In genomic region chr6:4971851-4972250, GRCh38 we compare ENCODE assay signal across 14 cellular contexts. TPM values are rescaled to one million over a fixed set of nuclear protein-coding genes. Genes with fewer than 3 reads are reported as not detected.
DNase-seq lines count a peak whose midpoint lies in the region; ATAC-seq and TF ChIP-seq lines count a peak whose summit lies in the region.
"Had no signal": no experiment of that assay in that cellular context is flagged by ENCODE, and none has a peak within 500 bp of the region (broad histone marks: within the 10 kb centered on the region; RNA-seq: fewer than 3 reads in every experiment).

No MANE protein-coding gene starts in this region.

- intact Hi-C loops in IMR-90 (cut with micrococcal nuclease) = no loop called here
- intact Hi-C loops in esophagus muscularis mucosa (cut with DNase I) = no loop called here

- TF ChIP-seq CTCF in IMR-90 (conservative IDR thresholded peaks at IDR 0.05; ENCODE audit: low read depth, low read length) (no peak), esophagus muscularis mucosa (IDR thresholded peaks at IDR 0.05) (no peak), osteocyte (IDR thresholded peaks at IDR 0.05) (no peak), RWPE1 (conservative IDR thresholded peaks at IDR 0.05; ENCODE audit: low read depth) (no peak)

- H3K14ac ChIP-seq in IMR-90 (replicated peaks; ENCODE audit: low read depth, low read length) = no peak overlapping the region

- no peak overlapping the region for H3K27ac ChIP-seq in IMR-90 (ENCODE audit: insufficient read depth, low read length)
- no peak overlapping the region for H3K27ac ChIP-seq in esophagus muscularis mucosa (replicated peaks in 1 of 4)
- no peak overlapping the region for H3K27ac ChIP-seq in RWPE1
- H3K27ac ChIP-seq: BLaER1 had no signal

- peaks cover 3% of the 10 kb centered on the region for H3K9me3 Mint-ChIP-seq in osteocyte (ENCODE audit: unreplicated experiment)

- H2AFZ ChIP-seq in IMR-90 (replicated peaks; ENCODE audit: low read length, poor library complexity) = peak overlapping the region; percentile 52

- H2AK5ac ChIP-seq in IMR-90 (ENCODE audit: low read depth, low read length) = no peak overlapping the region

- no peak for TF ChIP-seq RAD21 in IMR-90 (IDR thresholded peaks at IDR 0.05; ENCODE audit: low read length)

- dilution Hi-C loops in IMR-90 (cut with HindIII; ENCODE audit: low sequenced_read_pairs, unreplicated experiment) = no loop called here

- no peak overlapping the region for H3K18ac ChIP-seq in IMR-90 (ENCODE audit: low read depth, low read length)

- no peak overlapping the region for H2AK9ac ChIP-seq in IMR-90 (replicated peaks; ENCODE audit: low read depth, low read length, poor library complexity)

- in situ Hi-C loops in IMR-90 (cut with MboI; ENCODE audit: low sequenced_read_pairs) = no loop called here

- H3K4me3 ChIP-seq in IMR-90 (ENCODE audit: insufficient read depth, low read depth, low read length) (no peak overlapping the region), esophagus muscularis mucosa (no peak overlapping the region)
- H3K4me3 ChIP-seq: BLaER1 had no signal

- H4K20me1 ChIP-seq in IMR-90 (ENCODE audit: insufficient read depth, low read length) = no peaks in the 10 kb centered on the region
- H4K20me1 ChIP-seq: BLaER1 had no signal

- peak overlapping the region; percentile 21; the same call in 1 of the 2 replicates for H4K91ac ChIP-seq in IMR-90 (ENCODE audit: insufficient read depth, low read depth, low read length)

- ATAC-seq in IMR-90 (ENCODE audit: low read depth) (no peak), HG02973 (IDR thresholded peaks at IDR 0.05; ENCODE audit: unreplicated experiment) (no peak)
- ATAC-seq: HCT116 had no signal

- WGBS in IMR-90 (ENCODE audit: extremely low coverage in 2 of 2, insufficient read length in 1 of 2), 2 experiments = 86% methylated on average over 1 of the region's 7 CpGs; no CpG with 5 or more reads in 1 of the 2 experiments
- 91% methylated on average over 7 of the region's 7 CpGs for WGBS in esophagus muscularis mucosa

- no peak overlapping the region for H3K23ac ChIP-seq in IMR-90 (ENCODE audit: low read depth, low read length)

- H2BK15ac ChIP-seq in IMR-90 (ENCODE audit: low read depth, low read length) = no peak overlapping the region

- POLR2A ChIA-PET in IMR-90 (lab: Charles Lee; ENCODE audit: unreplicated experiment) = no interaction called here
- POLR2A ChIA-PET in RWPE1 (lab: Yijun Ruan, JAX; ENCODE audit: low non-redundant PET) = no interaction called here

- no TSS peak for BruUV-seq in IMR-90 (replicated peaks; lab: Mats Ljungman, UMichigan)

- H3K36me3 ChIP-seq in IMR-90 (ENCODE audit: control insufficient read depth, insufficient read depth, low read length) = no peaks in the 10 kb centered on the region
- no peaks in the 10 kb centered on the region for H3K36me3 ChIP-seq in esophagus muscularis mucosa
- H3K36me3 ChIP-seq: BLaER1 had no signal

- no peak overlapping the region for H4K8ac ChIP-seq in IMR-90 (ENCODE audit: low read depth in 2 of 2, low read length in 2 of 2)

- H3K4ac ChIP-seq in IMR-90 (ENCODE audit: low read depth, low read length) = no peak overlapping the region

- H3K27me3 ChIP-seq in IMR-90 (ENCODE audit: control insufficient read depth, insufficient read depth, low read length) (no peaks in the 10 kb centered on the region), esophagus muscularis mucosa (no peaks in the 10 kb centered on the region)
- H3K27me3 ChIP-seq: BLaER1 had no signal

- H3K4me2 ChIP-seq in IMR-90 (ENCODE audit: low read depth, low read length) = no peak overlapping the region
- H3K4me2 ChIP-seq: BLaER1 had no signal

- H3K9me3 ChIP-seq in IMR-90 (ENCODE audit: control insufficient read depth, insufficient read depth, low read length) (no peaks in the 10 kb centered on the region), esophagus muscularis mucosa (no peaks in the 10 kb centered on the region)
- H3K9me3 ChIP-seq: BLaER1, Caco-2 had no signal

- no peak overlapping the region for H3K9ac ChIP-seq in IMR-90 (ENCODE audit: low read depth, low read length)
- H3K9ac ChIP-seq: BLaER1 had no signal

- H2BK120ac ChIP-seq in IMR-90 (ENCODE audit: low read depth, low read length) = no peak overlapping the region

- no peak overlapping the region for H3K27ac Mint-ChIP-seq in osteocyte (ENCODE audit: unreplicated experiment)
- H3K27ac Mint-ChIP-seq: CD8-positive, alpha-beta memory T cell had no signal

- H3K9me1 ChIP-seq in IMR-90 (ENCODE audit: insufficient read depth, low read length) = peaks cover 10% of the 10 kb centered on the region; the same call in 1 of the 2 replicates

- H2BK5ac ChIP-seq in IMR-90 (ENCODE audit: low read depth, low read length, poor library complexity, severe bottlenecking) = no peak overlapping the region

- no peak overlapping the region for H3K4me3 Mint-ChIP-seq in osteocyte (ENCODE audit: unreplicated experiment)
- H3K4me3 Mint-ChIP-seq: CD8-positive, alpha-beta memory T cell had no signal

- no peak for TF ChIP-seq POLR2A in IMR-90 (IDR thresholded peaks at IDR 0.05; ENCODE audit: low read depth, low read length)
- TF ChIP-seq POLR2A in esophagus muscularis mucosa (IDR thresholded peaks at IDR 0.05; ENCODE audit: low read depth) = no peak

- H3K56ac ChIP-seq in IMR-90 (ENCODE audit: extremely low read depth, insufficient read depth, low read length) = no peak overlapping the region

- peaks cover 20% of the 10 kb centered on the region for H3K4me1 Mint-ChIP-seq in osteocyte (ENCODE audit: unreplicated experiment)
- H3K4me1 Mint-ChIP-seq: CD8-positive, alpha-beta memory T cell had no signal

- no peak overlapping the region for H2BK20ac ChIP-seq in IMR-90 (ENCODE audit: low read depth, low read length)

- no peaks in the 10 kb centered on the region for H3K79me1 ChIP-seq in IMR-90 (ENCODE audit: low read depth in 1 of 2, low read length in 2 of 2)

- H4K5ac ChIP-seq in IMR-90 (ENCODE audit: low read depth, low read length) = no peak overlapping the region

- peaks cover 3% of the 10 kb centered on the region for H3K27me3 Mint-ChIP-seq in osteocyte (ENCODE audit: unreplicated experiment)

- CTCF ChIA-PET in IMR-90 (lab: Yijun Ruan, JAX) (no interaction called here), RWPE1 (lab: Yijun Ruan, JAX) (interaction anchor here (0.7 kb wide), 1 partner anchor 14 kb away, joined by 3 read pairs; no protein-coding TSS in a partner anchor)

- H3K4me1 ChIP-seq in IMR-90 (ENCODE audit: control insufficient read depth, insufficient read depth, low read length) = peaks cover 14% of the 10 kb centered on the region; the same call in 1 of the 2 replicates
- peaks cover 0 to 26% (median 19%) of the 10 kb centered on the region in 4 donors for H3K4me1 ChIP-seq in esophagus muscularis mucosa
- H3K4me1 ChIP-seq: BLaER1, Caco-2 had no signal

- DNase-seq in IMR-90 (no peak), esophagus muscularis mucosa (ENCODE audit: extremely low spot score) (peak; percentile 68), mesenteric fat pad (ENCODE audit: low spot score) (peak; percentile 43), osteocyte (ENCODE audit: extremely low spot score, unreplicated experiment) (peak; percentile 63), NCI-H345 treated with DMSO at 0.1 percent for 48 hours (lab: John Stamatoyannopoulos, UW; ENCODE audit: unreplicated experiment) (no peak), NCI-H1048 (lab: John Stamatoyannopoulos, UW) (no peak), RWPE1 (ENCODE audit: low spot score) (no peak)
- DNase-seq: 8988T; AML-193; Caco-2; CD8-positive, alpha-beta memory T cell had no signal

- TF ChIP-seq EP300 in esophagus muscularis mucosa (IDR thresholded peaks at IDR 0.05) = no peak

- H3K36me3 Mint-ChIP-seq in osteocyte (ENCODE audit: unreplicated experiment) = no peaks in the 10 kb centered on the region
- H3K36me3 Mint-ChIP-seq: CD8-positive, alpha-beta memory T cell had no signal

TF ChIP-seq in IMR-90, 13 proteins besides CTCF, POLR2A, EP300 and RAD21:
- TF ChIP-seq NFE2L2 (IDR thresholded peaks at IDR 0.05; ENCODE audit: low read depth, low read length) (no peak), CHD1 (IDR thresholded peaks at IDR 0.05; ENCODE audit: low read depth, low read length) (no peak), SMC3 (IDR thresholded peaks at IDR 0.05; ENCODE audit: low read depth, low read length) (no peak), FOS (IDR thresholded peaks at IDR 0.05; ENCODE audit: low read depth, low read length) (no peak), USF2 (IDR thresholded peaks at IDR 0.05; ENCODE audit: low read depth, low read length) (no peak), BHLHE40 (IDR thresholded peaks at IDR 0.05; ENCODE audit: low read depth, low read length) (no peak), ELK1 (IDR thresholded peaks at IDR 0.05; ENCODE audit: borderline replicate concordance, low read depth, low read length) (no peak), RFX5 (IDR thresholded peaks at IDR 0.05; ENCODE audit: low read depth, low read length) (no peak), MXI1 (IDR thresholded peaks at IDR 0.05; ENCODE audit: borderline replicate concordance, low read depth, low read length) (no peak), MAZ (IDR thresholded peaks at IDR 0.05; ENCODE audit: borderline replicate concordance, low read depth, low read length) (no peak), CEBPB (IDR thresholded peaks at IDR 0.05; ENCODE audit: low read depth, low read length) (no peak), MAFK (IDR thresholded peaks at IDR 0.05; ENCODE audit: low read depth, low read length) (no peak), RCOR1 (IDR thresholded peaks at IDR 0.05; ENCODE audit: insufficient replicate concordance, low read length) (no peak)

RNA-seq across cellular contexts. Expression of gene RPP40, which starts 32.0 kb away (rescaled TPM):
- total RNA-seq in IMR-90 (2012; rRNA removed) (19.7 and 22.2 TPM in 2 replicates), esophagus muscularis mucosa (1 to 10 TPM; 2.5 to 7.9 (median 3.8) TPM), mesenteric fat pad (8.4 TPM), osteocyte (4.2 and 5.6 TPM in 2 replicates)
- polyA plus RNA-seq in IMR-90 (2012; rRNA removed) = 6.6 and 8.1 TPM in 2 replicates
- 3.2 and 4.2 TPM in 2 replicates for polyA plus RNA-seq in IMR-90 (2012; cell fraction: cytosol; rRNA removed)
- 2.3 and 4.6 TPM in 2 replicates for polyA plus RNA-seq in IMR-90 (2012; cell fraction: nucleus; rRNA removed; ENCODE audit: low replicate concordance)

Comparison
In these comparisons a context has a peak if more than half of its experiments do, and no peak if none do; other contexts are left out.
1. DNase-seq: peak in esophagus muscularis mucosa (single experiment), mesenteric fat pad (single experiment) and osteocyte (single experiment); none in IMR-90 (single experiment), NCI-H345 treated with DMSO at 0.1 percent for 48 hours (single experiment), NCI-H1048 (single experiment) and RWPE1 (single experiment).